Comparison of ENCODE assay signal across 8 cellular contexts in genomic region chr16:3134338-3135119, GRCh38. TPM values are rescaled to one million over a fixed set of nuclear protein-coding genes. Genes with fewer than 3 reads are reported as not detected.
A peak's percentile ranks its signal among the peaks of the same experiment; 100 is the strongest.
DNase-seq lines count a peak whose midpoint lies in the region; ATAC-seq and TF ChIP-seq lines count a peak whose summit lies in the region.

Gene ZNF213, plus strand, starts transcription at chr16:3135029. Its CDS starts 2,252 bp downstream, at chr16:3137281.

- H3K4me1 Mint-ChIP-seq in WTC11: peaks cover 19% of the 10 kb centered on the region

- peak within 1 kb of the TSS; percentile 74 to 97 (median 92) for H3K4me3 ChIP-seq in spleen

- H3K4me3 Mint-ChIP-seq in WTC11: peak within 1 kb of the TSS; percentile 98

- POLR2A ChIA-PET in WTC11 (lab: Charles Lee): interaction anchor here (0.6 to 2.1 kb wide), 12 partner anchors 10 to 87 kb away, joined by 3 to 14 read pairs (median 4); no protein-coding TSS in a partner anchor

- peaks cover 11% of the 10 kb centered on the region; the same call in 1 of the 2 replicates for H3K36me3 Mint-ChIP-seq in WTC11

- H3K27ac ChIP-seq in caudate nucleus (ENCODE audit: low read depth, low read length) (peak within 1 kb of the TSS; percentile 94), spleen (peak within 1 kb of the TSS; percentile 96 to 99 (median 97))

- H3K27me3 Mint-ChIP-seq in WTC11 (ENCODE audit: low read depth): no peaks in the 10 kb centered on the region

- H3K27me3 ChIP-seq in spleen (replicated peaks in 1 of 7): no peaks in the 10 kb centered on the region

- H3K9me3 Mint-ChIP-seq in WTC11: no peaks in the 10 kb centered on the region

- DNase-seq in AG08395 (ENCODE audit: low spot score) (peak; percentile 95), NCI-H345 (lab: John Stamatoyannopoulos, UW) (peak; percentile 99), WTC11 (ENCODE audit: low spot score) (peak; percentile 94), caudate nucleus (lab: John Stamatoyannopoulos, UW) (peak; percentile 65 to 99 (median 94)), iris pigment epithelial cell (ENCODE audit: low read depth) (peak; percentile 99), spleen (peak; percentile 96)

- TF ChIP-seq POLR2A in spleen (IDR thresholded peaks at IDR 0.05): peak; percentile 60 to 71 (median 68)

- no peak for TF ChIP-seq CTCF in WTC11 (IDR thresholded peaks at IDR 0.05)
- peak in 3 of 11 experiments; percentile 24 to 46 (median 32) for TF ChIP-seq CTCF in spleen (IDR thresholded peaks at IDR 0.05 in 8 of 11, conservative IDR thresholded peaks at IDR 0.05 in 3 of 11)

- intact Hi-C loops in spleen (cut with DNase I; ENCODE audit: low total_unique reads): no loop called here

- CTCF ChIA-PET in WTC11 (lab: Charles Lee): interaction anchor here (0.6 to 3.0 kb wide), 28 partner anchors 10 to 419 kb away, joined by 3 to 47 read pairs (median 4); partner anchors contain the start of gene ZSCAN10

- ATAC-seq in GM19023 (IDR thresholded peaks at IDR 0.05; ENCODE audit: unreplicated experiment) (peak; percentile 87), HG03196 (IDR thresholded peaks at IDR 0.05; ENCODE audit: unreplicated experiment) (peak; percentile 88), WTC11 (peak; percentile 94)

- WGBS in spleen, 5 donors: 0 to 1% (median 0%) methylated on average over 51 to 62 of the region's 62 CpGs

- H3K4me1 ChIP-seq in spleen: peaks cover 18 to 77% (median 49%) of the 10 kb centered on the region in 6 donors

- no peaks in the 10 kb centered on the region for H3K9me3 ChIP-seq in spleen

- H3K36me3 ChIP-seq in spleen: peaks cover 0 to 45% (median 20%) of the 10 kb centered on the region in 6 donors

- peak within 1 kb of the TSS; percentile 99 for H3K27ac Mint-ChIP-seq in WTC11

TF ChIP-seq in WTC11, 78 proteins besides CTCF, POLR2A, EP300 and RAD21 (continues in another document):
- TF ChIP-seq FOXK1 (CRISPR knock-in tag; IDR thresholded peaks at IDR 0.05) (peak; percentile 66; the same call in 1 of the 2 replicates), FOXP1 (CRISPR knock-in tag; IDR thresholded peaks at IDR 0.05; ENCODE audit: borderline replicate concordance) (peak; percentile 81; the same call in 1 of the 2 replicates), CDX4 (CRISPR knock-in tag; IDR thresholded peaks at IDR 0.05; ENCODE audit: borderline replicate concordance) (no peak), GABPB1 (CRISPR knock-in tag; IDR thresholded peaks at IDR 0.05) (no peak), EMX1 (CRISPR knock-in tag; IDR thresholded peaks at IDR 0.05) (no peak), CBFB (CRISPR knock-in tag; IDR thresholded peaks at IDR 0.05; ENCODE audit: low read depth) (no peak), RELA (CRISPR knock-in tag; IDR thresholded peaks at IDR 0.05; ENCODE audit: borderline replicate concordance) (no peak), ARID4B (CRISPR knock-in tag; IDR thresholded peaks at IDR 0.05; ENCODE audit: borderline replicate concordance) (peak; percentile 76; the same call in 1 of the 2 replicates), ZNF219 (CRISPR knock-in tag; IDR thresholded peaks at IDR 0.05; ENCODE audit: borderline replicate concordance) (no peak), JUN (CRISPR knock-in tag; IDR thresholded peaks at IDR 0.05) (peak; percentile 43; the same call in 1 of the 2 replicates), ATF2 (CRISPR knock-in tag; IDR thresholded peaks at IDR 0.05; ENCODE audit: borderline replicate concordance, low read depth) (no peak), PRDM15 (CRISPR knock-in tag; IDR thresholded peaks at IDR 0.05) (0 out of 2 replicates have a peak, but pooled peaks have one; percentile 4), NFYB (CRISPR knock-in tag; conservative IDR thresholded peaks at IDR 0.05; ENCODE audit: low read depth) (peak; percentile 74), CREM (CRISPR knock-in tag; IDR thresholded peaks at IDR 0.05) (peak; percentile 89), TEAD1 (CRISPR knock-in tag; IDR thresholded peaks at IDR 0.05) (0 out of 2 replicates have a peak, but pooled peaks have one; percentile 52), NFATC4 (CRISPR knock-in tag; IDR thresholded peaks at IDR 0.05) (no peak), TEAD4 (CRISPR knock-in tag; IDR thresholded peaks at IDR 0.05) (peak; percentile 13; the same call in 1 of the 2 replicates)

RNA-seq across cellular contexts. Expression of gene ZNF213, which starts in this region (rescaled TPM):
- total RNA-seq in WTC11 (2021) (8.9 to 11.6 TPM (median 10.3 TPM) in 3 replicates), spleen (10 to 100 TPM in 1 of 7 donors, 1 to 10 TPM in 6; 6.8 to 11.4 (median 7.9) TPM)
- 1 to 10 TPM; 2.4 to 5.9 (median 2.9) TPM for polyA plus RNA-seq in spleen

Comparison
In these comparisons a context has a peak if more than half of its experiments do, and no peak if none do; other contexts are left out.
1. Peak in every context shown above with its lines: DNase-seq, ATAC-seq, H3K4me3 ChIP-seq and H3K27ac ChIP-seq.